Comparison of ENCODE assay signal across 15 cellular contexts in the genomic region with DNA sequence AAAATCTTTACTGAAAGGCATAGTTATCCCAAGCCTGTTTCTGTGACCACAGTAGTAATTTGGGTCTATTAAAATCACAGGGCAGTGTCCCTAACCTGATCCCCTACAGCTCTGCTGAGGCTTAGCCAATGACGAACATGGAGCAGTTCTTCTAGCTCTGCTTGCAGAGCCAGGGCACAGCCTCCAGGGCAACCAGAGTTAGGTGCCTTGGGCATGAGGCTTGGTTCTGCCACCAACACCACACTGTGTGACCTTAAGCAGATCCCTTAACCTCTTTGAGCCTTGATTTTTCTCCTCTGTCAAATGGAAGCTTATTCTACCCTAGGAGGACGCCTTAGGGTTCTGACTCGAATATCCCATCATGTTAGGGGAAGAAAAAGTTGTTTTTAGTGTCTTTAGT.
A peak's percentile ranks its signal among the peaks of the same experiment; 100 is the strongest.
DNase-seq lines count a peak whose midpoint lies in the region; ATAC-seq and TF ChIP-seq lines count a peak whose summit lies in the region.
"Had no signal": no experiment of that assay in that cellular context is flagged by ENCODE, and none has a peak within 500 bp of the region (broad histone marks: within the 10 kb centered on the region; RNA-seq: fewer than 3 reads in every experiment).

No MANE protein-coding gene starts in this region.

- peak overlapping the region; percentile 58 for H3K4me3 Mint-ChIP-seq in activated T-cell treated with anti-CD3 and anti-CD28 coated beads, Interleukin-2, amount 50 U/mL, for 4 hours
- H3K4me3 Mint-ChIP-seq: neural progenitor cell had no signal

- H3K79me2 ChIP-seq in mammary epithelial cell (ENCODE audit: insufficient read depth, low read length), result no peaks in the 10 kb centered on the region

- intact Hi-C loops in mammary epithelial cell (cut with micrococcal nuclease), result loop anchor here (1.0 to 10.0 kb wide), 5 partner anchors 21 to 195 kb away; a partner anchor contains a TSS

- peak overlapping the region; percentile 42 for H3K9ac ChIP-seq in mammary epithelial cell (ENCODE audit: insufficient read depth, low read length)
- H3K9ac ChIP-seq: neural progenitor cell had no signal

- no peaks in the 10 kb centered on the region for H3K9me3 Mint-ChIP-seq in activated T-cell treated with anti-CD3 and anti-CD28 coated beads, Interleukin-2, amount 50 U/mL, for 4 hours
- H3K9me3 Mint-ChIP-seq: neural progenitor cell had no signal

- in situ Hi-C loops in mammary epithelial cell (cut with MboI; ENCODE audit: low sequenced_read_pairs in 2 of 2), result no loop called here

- H3K4me1 Mint-ChIP-seq in activated T-cell treated with anti-CD3 and anti-CD28 coated beads, Interleukin-2, amount 50 U/mL, for 4 hours (ENCODE audit: low read depth), result peaks cover 61% of the 10 kb centered on the region
- H3K4me1 Mint-ChIP-seq: neural progenitor cell had no signal

- CTCF ChIA-PET in mammary epithelial cell (lab: Charles Lee; ENCODE audit: low non-redundant PET), result interaction anchor here (1.5 kb wide), 1 partner anchor 96 kb away, joined by 28 read pairs; no protein-coding TSS in a partner anchor

- WGBS in mammary epithelial cell (ENCODE audit: low coverage, missing lambda C conversion rate), result 60% methylated on average over 3 of the region's 3 CpGs

- H3K27me3 ChIP-seq in mammary epithelial cell (ENCODE audit: insufficient read depth, low read length), result no peaks in the 10 kb centered on the region
- H3K27me3 ChIP-seq: neural progenitor cell, right lobe of liver, SJCRH30 had no signal

- TF ChIP-seq CTCF in mammary epithelial cell (conservative IDR thresholded peaks at IDR 0.05 in 1 of 2, IDR thresholded peaks at IDR 0.05 in 1 of 2; ENCODE audit: extremely low read depth in 1 of 2, insufficient read depth in 1 of 2, low read depth in 1 of 2, low read length in 2 of 2), result no peak

- no peak for DNase-seq in activated T-cell treated with anti-CD3 and anti-CD28 coated beads, Interleukin-2, amount 50 U/mL, for 4 hours
- DNase-seq in activated T-cell treated with anti-CD3 and anti-CD28 coated beads for 4 hours (no peak), mammary epithelial cell (no peak), CD1c-positive myeloid dendritic cell (ENCODE audit: extremely low spot score) (no peak), epidermal melanocyte (ENCODE audit: insufficient read length, low spot score) (no peak)
- DNase-seq in stimulated activated naive CD8-positive, alpha-beta T cell treated with anti-CD3 and anti-CD28 coated beads, Interleukin-15, Interleukin-2, amounts not matched to agents 100 U/mL and 50 U/mL, for 24 hours, result peak; percentile 26
- DNase-seq: Calu3; effector CD8-positive, alpha-beta T cell; NCI-H1105 treated with DMSO at 0.1 percent for 48 hours; SJCRH30; WERI-Rb-1 had no signal

- peaks cover 58% of the 10 kb centered on the region for H3K4me1 ChIP-seq in mammary epithelial cell (ENCODE audit: insufficient read depth, low read length)
- H3K4me1 ChIP-seq: neural progenitor cell, right lobe of liver had no signal

- no peaks in the 10 kb centered on the region for H4K20me1 ChIP-seq in mammary epithelial cell (ENCODE audit: insufficient read depth, low read length)

- ATAC-seq in activated T-cell treated with anti-CD3 and anti-CD28 coated beads, Interleukin-2, amount 50 U/mL, for 4 hours, result no peak
- ATAC-seq in SK-N-SH treated with all-trans-retinoic acid at 6 μM for 48 hours (peak; percentile 3; the same call in 1 of the 3 replicates), HG02623 (IDR thresholded peaks at IDR 0.05; ENCODE audit: unreplicated experiment) (no peak)
- peak; percentile 45 for ATAC-seq in stimulated activated naive CD8-positive, alpha-beta T cell treated with anti-CD3 and anti-CD28 coated beads, Interleukin-15, Interleukin-2, amounts not matched to agents 100 U/mL and 50 U/mL, for 24 hours
- ATAC-seq: right lobe of liver had no signal

- dilution Hi-C loops in mammary epithelial cell (cut with HindIII; ENCODE audit: low sequenced_read_pairs), result no loop called here

- H3K27me3 Mint-ChIP-seq in activated T-cell treated with anti-CD3 and anti-CD28 coated beads, Interleukin-2, amount 50 U/mL, for 4 hours (ENCODE audit: low read depth), result no peaks in the 10 kb centered on the region

- peaks cover 3% of the 10 kb centered on the region for H3K36me3 Mint-ChIP-seq in activated T-cell treated with anti-CD3 and anti-CD28 coated beads, Interleukin-2, amount 50 U/mL, for 4 hours (ENCODE audit: insufficient read depth)
- H3K36me3 Mint-ChIP-seq: neural progenitor cell had no signal

- peak overlapping the region; percentile 73 for H2AFZ ChIP-seq in mammary epithelial cell (ENCODE audit: low read depth, low read length)
- H2AFZ ChIP-seq: neural progenitor cell had no signal

- no peak overlapping the region for H3K4me3 ChIP-seq in mammary epithelial cell (replicated peaks in 1 of 3; ENCODE audit: insufficient read depth in 1 of 3, low read depth in 2 of 3, low read length in 3 of 3)
- H3K4me3 ChIP-seq: neural progenitor cell, right lobe of liver, SJCRH30 had no signal

- H3K4me2 ChIP-seq in mammary epithelial cell (ENCODE audit: insufficient read depth, low read depth, low read length), result peak overlapping the region; percentile 68
- H3K4me2 ChIP-seq: neural progenitor cell had no signal

- H3K27ac ChIP-seq in mammary epithelial cell (ENCODE audit: insufficient read depth, low read depth, low read length), result peak overlapping the region; percentile 92
- H3K27ac ChIP-seq: neural progenitor cell, right lobe of liver, SJCRH30, WERI-Rb-1 had no signal

- BruUV-seq in mammary epithelial cell (replicated peaks; lab: Mats Ljungman, UMichigan), result no TSS peak

- H3K9me3 ChIP-seq in mammary epithelial cell (replicated peaks; ENCODE audit: insufficient read depth, low read length), result no peaks in the 10 kb centered on the region
- H3K9me3 ChIP-seq: right lobe of liver, SJCRH30 had no signal

- H3K36me3 ChIP-seq in mammary epithelial cell (ENCODE audit: insufficient read depth, low read length), result no peaks in the 10 kb centered on the region
- H3K36me3 ChIP-seq: neural progenitor cell, right lobe of liver, SJCRH30, WERI-Rb-1 had no signal

TF ChIP-seq in SK-N-SH treated with all-trans-retinoic acid at 6 μM for 48 hours, 23 proteins besides CTCF, POLR2A, EP300 and RAD21:
- TF ChIP-seq CSDC2 (CRISPR knock-in tag; IDR thresholded peaks at IDR 0.05) (no peak), RARB (CRISPR knock-in tag; IDR thresholded peaks at IDR 0.05) (no peak), ZFP3 (CRISPR knock-in tag; IDR thresholded peaks at IDR 0.05) (no peak), ZNF8 (CRISPR knock-in tag; IDR thresholded peaks at IDR 0.05) (no peak), ESRRG (CRISPR knock-in tag; IDR thresholded peaks at IDR 0.05) (no peak)

Comparison
In these comparisons a context has a peak if more than half of its experiments do, and no peak if none do; other contexts are left out.
1. ATAC-seq: peak in SK-N-SH treated with all-trans-retinoic acid at 6 μM for 48 hours (single experiment) and stimulated activated naive CD8-positive, alpha-beta T cell treated with anti-CD3 and anti-CD28 coated beads, Interleukin-15, Interleukin-2, amounts not matched to agents 100 U/mL and 50 U/mL, for 24 hours (single experiment); none in activated T-cell treated with anti-CD3 and anti-CD28 coated beads, Interleukin-2, amount 50 U/mL, for 4 hours (0 of 2) and HG02623 (single experiment).